ENCODE assay signal across 15 cellular contexts in genomic region chr7:32290015-32290414, GRCh38.
DNase-seq lines count a peak whose midpoint lies in the region; ATAC-seq and TF ChIP-seq lines count a peak whose summit lies in the region.
"Had no signal": no experiment of that assay in that cellular context is flagged by ENCODE, and none has a peak within 500 bp of the region (broad histone marks: within the 10 kb centered on the region; RNA-seq: fewer than 3 reads in every experiment).

No MANE protein-coding gene starts in this region.

- H3K27me3 Mint-ChIP-seq in activated CD8-positive, alpha-beta T cell treated with anti-CD3 and anti-CD28 coated beads, Interleukin-2, amount 10 ng/mL, durations not matched to agents 7 days and 5 days (ENCODE audit: low read depth), result peaks cover 7% of the 10 kb centered on the region
- H3K27me3 Mint-ChIP-seq in activated naive CD4-positive, alpha-beta T cell treated with anti-CD3 and anti-CD28 coated beads for 36 hours (ENCODE audit: low read depth), result peaks cover 2% of the 10 kb centered on the region
- H3K27me3 Mint-ChIP-seq: activated B cell treated with CpG ODN at 0.5 μM for 24 hours had no signal

- no peaks in the 10 kb centered on the region for H3K36me3 ChIP-seq in BE2C
- no peaks in the 10 kb centered on the region for H3K36me3 ChIP-seq in lower lobe of right lung
- H3K36me3 ChIP-seq: colonic mucosa had no signal

- no peaks in the 10 kb centered on the region for H3K9me3 ChIP-seq in BE2C
- H3K9me3 ChIP-seq in lower lobe of right lung, result no peaks in the 10 kb centered on the region
- H3K9me3 ChIP-seq: colonic mucosa had no signal

- H3K4me3 Mint-ChIP-seq in activated CD8-positive, alpha-beta T cell treated with anti-CD3 and anti-CD28 coated beads, Interleukin-2, amount 10 ng/mL, durations not matched to agents 7 days and 5 days, result no peak overlapping the region
- H3K4me3 Mint-ChIP-seq in activated naive CD4-positive, alpha-beta T cell treated with anti-CD3 and anti-CD28 coated beads for 36 hours, result no peak overlapping the region
- H3K4me3 Mint-ChIP-seq: activated B cell treated with CpG ODN at 0.5 μM for 24 hours; activated naive CD8-positive, alpha-beta T cell treated with anti-CD3 and anti-CD28 coated beads, Interleukin-2, amount 10 ng/mL, durations not matched to agents 7 days and 5 days had no signal

- peaks cover 4% of the 10 kb centered on the region; the same call in 1 of the 2 replicates for H3K27me3 ChIP-seq in BE2C
- H3K27me3 ChIP-seq in lower lobe of right lung (ENCODE audit: low read depth), result no peaks in the 10 kb centered on the region
- H3K27me3 ChIP-seq: colonic mucosa had no signal

- H3K36me3 Mint-ChIP-seq in activated CD8-positive, alpha-beta T cell treated with anti-CD3 and anti-CD28 coated beads, Interleukin-2, amount 10 ng/mL, durations not matched to agents 7 days and 5 days (ENCODE audit: low read depth), result no peaks in the 10 kb centered on the region
- H3K36me3 Mint-ChIP-seq in activated naive CD4-positive, alpha-beta T cell treated with anti-CD3 and anti-CD28 coated beads for 36 hours (ENCODE audit: low read depth), result no peaks in the 10 kb centered on the region
- H3K36me3 Mint-ChIP-seq: activated naive CD8-positive, alpha-beta T cell treated with anti-CD3 and anti-CD28 coated beads, Interleukin-2, amount 10 ng/mL, durations not matched to agents 7 days and 5 days had no signal

- TF ChIP-seq CTCF in BE2C (IDR thresholded peaks at IDR 0.05; ENCODE audit: low read depth, low read length) (no peak), lower lobe of right lung (IDR thresholded peaks at IDR 0.05) (no peak)

- peak; percentile 19 for DNase-seq in BE2C
- DNase-seq in NCI-H1105 (lab: John Stamatoyannopoulos, UW), result peak; percentile 89
- peak in 46 of 56 donors; percentile 13 to 87 (median 60) for DNase-seq in amygdala (lab: John Stamatoyannopoulos, UW)
- no peak for DNase-seq in lower lobe of right lung
- no peak for DNase-seq in kidney tubule cell (ENCODE audit: low spot score)
- DNase-seq in activated CD8-positive, alpha-beta T cell treated with anti-CD3 and anti-CD28 coated beads, Interleukin-2, amount 10 ng/mL, durations not matched to agents 7 days and 5 days, result no peak
- DNase-seq in activated naive CD4-positive, alpha-beta T cell treated with anti-CD3 and anti-CD28 coated beads for 36 hours, result no peak
- DNase-seq: ACHN; activated B cell treated with CpG ODN at 0.5 μM for 24 hours; activated naive CD8-positive, alpha-beta T cell treated with anti-CD3 and anti-CD28 coated beads, Interleukin-2, amount 10 ng/mL, durations not matched to agents 7 days and 5 days; colonic mucosa had no signal

- no peak overlapping the region for H3K27ac ChIP-seq in lower lobe of right lung
- H3K27ac ChIP-seq: colonic mucosa, skin epidermis had no signal

- H3K4me1 Mint-ChIP-seq in activated CD8-positive, alpha-beta T cell treated with anti-CD3 and anti-CD28 coated beads, Interleukin-2, amount 10 ng/mL, durations not matched to agents 7 days and 5 days (ENCODE audit: low read depth), result no peaks in the 10 kb centered on the region
- H3K4me1 Mint-ChIP-seq in activated naive CD4-positive, alpha-beta T cell treated with anti-CD3 and anti-CD28 coated beads for 36 hours (ENCODE audit: low read depth), result no peaks in the 10 kb centered on the region
- H3K4me1 Mint-ChIP-seq: activated B cell treated with CpG ODN at 0.5 μM for 24 hours; activated naive CD8-positive, alpha-beta T cell treated with anti-CD3 and anti-CD28 coated beads, Interleukin-2, amount 10 ng/mL, durations not matched to agents 7 days and 5 days had no signal

- H3K9me3 Mint-ChIP-seq in activated CD8-positive, alpha-beta T cell treated with anti-CD3 and anti-CD28 coated beads, Interleukin-2, amount 10 ng/mL, durations not matched to agents 7 days and 5 days (ENCODE audit: insufficient read depth), result no peaks in the 10 kb centered on the region
- H3K9me3 Mint-ChIP-seq in activated naive CD4-positive, alpha-beta T cell treated with anti-CD3 and anti-CD28 coated beads for 36 hours, result no peaks in the 10 kb centered on the region
- H3K9me3 Mint-ChIP-seq: activated B cell treated with CpG ODN at 0.5 μM for 24 hours; activated naive CD8-positive, alpha-beta T cell treated with anti-CD3 and anti-CD28 coated beads, Interleukin-2, amount 10 ng/mL, durations not matched to agents 7 days and 5 days had no signal

- intact Hi-C loops in lower lobe of right lung (cut with DNase I), result no loop called here
- intact Hi-C loops in activated naive CD4-positive, alpha-beta T cell treated with anti-CD3 and anti-CD28 coated beads for 36 hours (cut with micrococcal nuclease), result no loop called here

- no peaks in the 10 kb centered on the region for H3K4me1 ChIP-seq in BE2C
- no peaks in the 10 kb centered on the region for H3K4me1 ChIP-seq in lower lobe of right lung
- H3K4me1 ChIP-seq: colonic mucosa had no signal

- ATAC-seq in lower lobe of right lung, result peak; percentile 36 to 43
- ATAC-seq in GM21381 (IDR thresholded peaks at IDR 0.05; ENCODE audit: unreplicated experiment), result no peak
- no peak for ATAC-seq in activated CD8-positive, alpha-beta T cell treated with anti-CD3 and anti-CD28 coated beads, Interleukin-2, amount 10 ng/mL, durations not matched to agents 7 days and 5 days
- ATAC-seq: esophagus mucosa, Panc1 had no signal

- no peak overlapping the region for H3K27ac Mint-ChIP-seq in activated CD8-positive, alpha-beta T cell treated with anti-CD3 and anti-CD28 coated beads, Interleukin-2, amount 10 ng/mL, durations not matched to agents 7 days and 5 days
- no peak overlapping the region for H3K27ac Mint-ChIP-seq in activated naive CD4-positive, alpha-beta T cell treated with anti-CD3 and anti-CD28 coated beads for 36 hours
- H3K27ac Mint-ChIP-seq: activated B cell treated with CpG ODN at 0.5 μM for 24 hours; activated naive CD8-positive, alpha-beta T cell treated with anti-CD3 and anti-CD28 coated beads, Interleukin-2, amount 10 ng/mL, durations not matched to agents 7 days and 5 days had no signal

- CTCF ChIA-PET in activated CD8-positive, alpha-beta T cell treated with anti-CD3 and anti-CD28 coated beads, Interleukin-2, amount 10 ng/mL, durations not matched to agents 7 days and 5 days (lab: Charles Lee), result no interaction called here
- CTCF ChIA-PET in activated naive CD4-positive, alpha-beta T cell treated with anti-CD3 and anti-CD28 coated beads for 36 hours (lab: Charles Lee), result interaction anchor here (0.6 kb wide), 1 partner anchor 1929 kb away, joined by 4 read pairs; no protein-coding TSS in a partner anchor

- POLR2A ChIA-PET in activated CD8-positive, alpha-beta T cell treated with anti-CD3 and anti-CD28 coated beads, Interleukin-2, amount 10 ng/mL, durations not matched to agents 7 days and 5 days (lab: Charles Lee), result no interaction called here

- H3K4me3 ChIP-seq in BE2C (ENCODE audit: low read depth, low read length), result no peak overlapping the region
- H3K4me3 ChIP-seq in lower lobe of right lung, result no peak overlapping the region
- H3K4me3 ChIP-seq: colonic mucosa, skin epidermis had no signal

Comparison
In these comparisons a context has a peak if more than half of its experiments do, and no peak if none do; other contexts are left out.
1. DNase-seq: peak in BE2C (single experiment), NCI-H1105 (single experiment) and amygdala (46 of 56); none in lower lobe of right lung (single experiment), kidney tubule cell (single experiment), activated CD8-positive, alpha-beta T cell treated with anti-CD3 and anti-CD28 coated beads, Interleukin-2, amount 10 ng/mL, durations not matched to agents 7 days and 5 days (single experiment) and activated naive CD4-positive, alpha-beta T cell treated with anti-CD3 and anti-CD28 coated beads for 36 hours (single experiment).
2. ATAC-seq: peak in lower lobe of right lung (2 of 2); none in GM21381 (single experiment) and activated CD8-positive, alpha-beta T cell treated with anti-CD3 and anti-CD28 coated beads, Interleukin-2, amount 10 ng/mL, durations not matched to agents 7 days and 5 days (single experiment).